1 cellular context compared by ENCODE assay signal in genomic region chr4:78616046-78616498, GRCh38.
TF ChIP-seq lines count a peak whose summit lies in the region.

No MANE protein-coding gene starts in this region.

TF ChIP-seq in K562, 482 proteins besides CTCF, POLR2A, EP300 and RAD21 (continues in another document):
- no peak for TF ChIP-seq HNRNPK (IDR thresholded peaks at IDR 0.05; ENCODE audit: low read depth, low read length, poor library complexity, severe bottlenecking)
- 0 out of 2 replicates have a peak, but pooled peaks have one; percentile 39 for TF ChIP-seq ILK (tag; IDR thresholded peaks at IDR 0.05; ENCODE audit: borderline replicate concordance, low read depth)
- TF ChIP-seq CCAR2 (IDR thresholded peaks at IDR 0.05; ENCODE audit: low read depth, low read length) = no peak
- no peak for TF ChIP-seq ZNF280A (IDR thresholded peaks at IDR 0.05; ENCODE audit: low read depth, partially characterized antibody)
- no peak for TF ChIP-seq PBX2 (CRISPR knock-in tag; IDR thresholded peaks at IDR 0.05; ENCODE audit: low read depth)
- peak; percentile 44; the same call in 1 of the 2 replicates for TF ChIP-seq PBX2 (tag; conservative IDR thresholded peaks at IDR 0.05; ENCODE audit: low read depth)
- no peak for TF ChIP-seq ZNF830 (CRISPR knock-in tag; IDR thresholded peaks at IDR 0.05)
- TF ChIP-seq MTA1 (IDR thresholded peaks at IDR 0.05; ENCODE audit: borderline replicate concordance) = no peak
- TF ChIP-seq CHD1 (IDR thresholded peaks at IDR 0.05; ENCODE audit: low read length) = no peak
- no peak for TF ChIP-seq NRF1 (conservative IDR thresholded peaks at IDR 0.05 in 1 of 2, IDR thresholded peaks at IDR 0.05 in 1 of 2)
- TF ChIP-seq MECOM (CRISPR knock-in tag; IDR thresholded peaks at IDR 0.05) = peak; percentile 73; the same call in 1 of the 2 replicates
- no peak for TF ChIP-seq PREB (CRISPR knock-in tag; IDR thresholded peaks at IDR 0.05)
- peak; percentile 73; the same call in 1 of the 2 replicates for TF ChIP-seq HMBOX1 (IDR thresholded peaks at IDR 0.05)
- TF ChIP-seq MAFG (tag; conservative IDR thresholded peaks at IDR 0.05) = peak; percentile 37; the same call in 1 of the 2 replicates
- TF ChIP-seq ZBTB12 (CRISPR knock-in tag; IDR thresholded peaks at IDR 0.05) = 0 out of 2 replicates have a peak, but pooled peaks have one; percentile 47
- peak; percentile 54; the same call in 1 of the 2 replicates for TF ChIP-seq CREB3 (tag; conservative IDR thresholded peaks at IDR 0.05; ENCODE audit: low read depth)
- TF ChIP-seq SP2 (IDR thresholded peaks at IDR 0.05; ENCODE audit: extremely low read depth, low read depth, low read length, poor library complexity, severe bottlenecking) = no peak
- no peak for TF ChIP-seq KAT7 (CRISPR knock-in tag; IDR thresholded peaks at IDR 0.05; ENCODE audit: borderline replicate concordance)
- TF ChIP-seq SNAPC5 (CRISPR knock-in tag; IDR thresholded peaks at IDR 0.05) = no peak
- no peak for TF ChIP-seq MED1 (CRISPR knock-in tag; IDR thresholded peaks at IDR 0.05; ENCODE audit: borderline replicate concordance)
- no peak for TF ChIP-seq ZNF586 (CRISPR knock-in tag; conservative IDR thresholded peaks at IDR 0.05)
- TF ChIP-seq LCOR (CRISPR knock-in tag; IDR thresholded peaks at IDR 0.05) = no peak
- TF ChIP-seq GABPA (tag; conservative IDR thresholded peaks at IDR 0.05; ENCODE audit: low read depth) = peak; percentile 64
- TF ChIP-seq CBFA2T2 (conservative IDR thresholded peaks at IDR 0.05) = no peak
- TF ChIP-seq DPF2 (IDR thresholded peaks at IDR 0.05) = peak; percentile 56; the same call in 1 of the 2 replicates
- TF ChIP-seq ZBTB26 (CRISPR knock-in tag; IDR thresholded peaks at IDR 0.05) = no peak
- no peak for TF ChIP-seq GTF2F1 (IDR thresholded peaks at IDR 0.05; ENCODE audit: low read depth, low read length)
- peak; percentile 22; the same call in 1 of the 2 replicates for TF ChIP-seq MEF2D (tag; conservative IDR thresholded peaks at IDR 0.05; ENCODE audit: low read depth)
- no peak for TF ChIP-seq POLR2AphosphoS5 (IDR thresholded peaks at IDR 0.05; ENCODE audit: control insufficient read depth, insufficient read depth, low read depth, low read length)
- TF ChIP-seq L3MBTL2 (IDR thresholded peaks at IDR 0.05) = peak; percentile 97
- TF ChIP-seq ZNF551 (CRISPR knock-in tag; IDR thresholded peaks at IDR 0.05) = no peak
- no peak for TF ChIP-seq PHF21A (IDR thresholded peaks at IDR 0.05; ENCODE audit: borderline replicate concordance, low read depth)
- no peak for TF ChIP-seq FOXK1 (CRISPR knock-in tag; IDR thresholded peaks at IDR 0.05; ENCODE audit: borderline replicate concordance)
- no peak for TF ChIP-seq THAP12 (CRISPR knock-in tag; IDR thresholded peaks at IDR 0.05)
- peak; percentile 42 to 85 for TF ChIP-seq E2F6 (IDR thresholded peaks at IDR 0.05; ENCODE audit: borderline replicate concordance in 1 of 2, extremely low read depth in 1 of 2, insufficient read depth in 1 of 2, insufficient read length in 1 of 2, low read depth in 1 of 2, low read length in 1 of 2, poor library complexity in 1 of 2, severe bottlenecking in 1 of 2)
- TF ChIP-seq ZFP36 (IDR thresholded peaks at IDR 0.05; ENCODE audit: low read depth, low read length, partially characterized antibody) = no peak
- no peak for TF ChIP-seq ATF6 (CRISPR knock-in tag; IDR thresholded peaks at IDR 0.05)
